In the genomic region with DNA sequence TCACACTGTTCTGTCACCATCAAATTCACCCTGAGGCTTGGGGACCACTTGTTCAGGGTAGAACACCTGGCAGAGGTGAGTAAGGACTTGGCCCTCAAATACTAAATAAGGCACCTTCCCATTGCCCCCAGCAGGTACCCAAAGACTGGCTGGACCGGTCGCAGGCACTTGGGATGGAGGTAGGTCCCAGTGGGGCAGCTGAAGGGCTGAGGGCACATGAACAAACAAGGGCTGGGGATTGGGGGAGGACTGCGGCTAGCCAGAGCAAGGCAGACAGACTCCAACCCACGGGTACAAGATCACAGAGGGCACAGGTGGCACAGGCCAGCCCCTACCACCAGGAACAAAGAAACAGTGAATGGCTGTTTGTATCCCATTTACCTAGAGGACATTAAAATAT, we compare ENCODE assay signal across 11 cellular contexts. TPM values are rescaled to one million over a fixed set of nuclear protein-coding genes. Genes with fewer than 3 reads are reported as not detected.
DNase-seq lines count a peak whose midpoint lies in the region; ATAC-seq, FAIRE-seq and TF ChIP-seq lines count a peak whose summit lies in the region.
"Had no signal": no experiment of that assay in that cellular context is flagged by ENCODE, and none has a peak within 500 bp of the region (broad histone marks: within the 10 kb centered on the region; RNA-seq: fewer than 3 reads in every experiment).

No MANE protein-coding gene starts in this region.

- intact Hi-C loops in activated T-helper 2 cell treated with anti-CD3 and anti-CD28 coated beads, Interferon-gamma antibody, Interleukin-2, Interleukin-4, amounts not matched to agents 10 μg/mL and 5 μg/mL and 100 μg/mL, durations not matched to agents 14 hours and 24 hours and 36 hours (cut with micrococcal nuclease): no loop called here
- intact Hi-C loops in left colon (cut with DNase I, micrococcal nuclease) (no loop called here), prostate gland (cut with DNase I) (no loop called here)

- H3K4me1 Mint-ChIP-seq in GM23338: peaks cover 18% of the 10 kb centered on the region
- H3K4me1 Mint-ChIP-seq in activated T-helper 2 cell treated with anti-CD3 and anti-CD28 coated beads, Interferon-gamma antibody, Interleukin-2, Interleukin-4, amounts not matched to agents 10 μg/mL and 5 μg/mL and 100 μg/mL, durations not matched to agents 14 hours and 24 hours and 36 hours (ENCODE audit: low read depth): peaks cover 22% of the 10 kb centered on the region

- CTCF ChIA-PET in A549 (lab: Yijun Ruan, JAX): interaction anchor here (1.0 kb wide), 1 partner anchor 42 kb away, joined by 3 read pairs; no protein-coding TSS in a partner anchor

- H3K4me1 ChIP-seq in A549 (peaks cover 12% of the 10 kb centered on the region), GM23338 (ENCODE audit: insufficient read depth) (peaks cover 6% of the 10 kb centered on the region; the same call in 1 of the 2 replicates), liver (ENCODE audit: control insufficient read depth in 4 of 4, insufficient read depth in 4 of 4, low read length in 3 of 4) (peaks cover 3 to 16% (median 15%) of the 10 kb centered on the region in 4 donors), prostate gland (replicated peaks) (no peaks in the 10 kb centered on the region)

- peaks cover 10% of the 10 kb centered on the region for H3K27me3 Mint-ChIP-seq in GM23338 (ENCODE audit: insufficient read depth, low read depth, poor library complexity)
- H3K27me3 Mint-ChIP-seq in activated T-helper 2 cell treated with anti-CD3 and anti-CD28 coated beads, Interferon-gamma antibody, Interleukin-2, Interleukin-4, amounts not matched to agents 10 μg/mL and 5 μg/mL and 100 μg/mL, durations not matched to agents 14 hours and 24 hours and 36 hours (ENCODE audit: low read depth): no peaks in the 10 kb centered on the region

- peaks cover 50% of the 10 kb centered on the region for H3K79me2 ChIP-seq in GM23338 (replicated peaks; ENCODE audit: insufficient read depth)

- H3K27me3 ChIP-seq in GM23338 (ENCODE audit: insufficient read depth) (no peaks in the 10 kb centered on the region), liver (ENCODE audit: control insufficient read depth in 4 of 4, insufficient read depth in 4 of 4, low read length in 3 of 4) (no peaks in the 10 kb centered on the region), prostate gland (replicated peaks; ENCODE audit: insufficient read depth) (no peaks in the 10 kb centered on the region)
- H3K27me3 ChIP-seq: colonic mucosa had no signal

- ATAC-seq in A549: no peak
- no peak for ATAC-seq in GM23338
- no peak for ATAC-seq in left colon
- no peak for ATAC-seq in GM18505 (IDR thresholded peaks at IDR 0.05; ENCODE audit: unreplicated experiment)

- H3K9me3 ChIP-seq in A549 (no peaks in the 10 kb centered on the region), liver (ENCODE audit: control insufficient read depth in 4 of 4, low read length in 3 of 4) (no peaks in the 10 kb centered on the region), prostate gland (no peaks in the 10 kb centered on the region)
- H3K9me3 ChIP-seq: colonic mucosa had no signal

- TF ChIP-seq EP300 in A549 (IDR thresholded peaks at IDR 0.05): no peak

- peaks cover 4% of the 10 kb centered on the region for H3K9me3 Mint-ChIP-seq in GM23338
- H3K9me3 Mint-ChIP-seq in activated T-helper 2 cell treated with anti-CD3 and anti-CD28 coated beads, Interferon-gamma antibody, Interleukin-2, Interleukin-4, amounts not matched to agents 10 μg/mL and 5 μg/mL and 100 μg/mL, durations not matched to agents 14 hours and 24 hours and 36 hours: no peaks in the 10 kb centered on the region

- TF ChIP-seq POLR2A in A549 (IDR thresholded peaks at IDR 0.05; ENCODE audit: low read length) (no peak), GM18505 (IDR thresholded peaks at IDR 0.05; ENCODE audit: borderline replicate concordance, extremely low read depth, insufficient read depth, insufficient read length) (no peak), prostate gland (IDR thresholded peaks at IDR 0.05) (no peak)

- H3K27ac Mint-ChIP-seq in GM23338: 0 out of 2 replicates have a peak overlapping the region, but pooled peaks have one; percentile 65
- H3K27ac Mint-ChIP-seq in activated T-helper 2 cell treated with anti-CD3 and anti-CD28 coated beads, Interferon-gamma antibody, Interleukin-2, Interleukin-4, amounts not matched to agents 10 μg/mL and 5 μg/mL and 100 μg/mL, durations not matched to agents 14 hours and 24 hours and 36 hours: peak overlapping the region; percentile 43

- DNase-seq in A549 (ENCODE audit: low read depth in 1 of 2, low spot score in 1 of 2): no peak
- no peak for DNase-seq in GM23338 (ENCODE audit: low spot score)
- no peak for DNase-seq in activated T-helper 2 cell treated with anti-CD3 and anti-CD28 coated beads, Interferon-gamma antibody, Interleukin-2, Interleukin-4, amounts not matched to agents 10 μg/mL and 5 μg/mL and 100 μg/mL, durations not matched to agents 14 hours and 24 hours and 36 hours (ENCODE audit: low spot score)
- no peak for DNase-seq in left colon
- no peak for DNase-seq in stimulated activated CD4-positive, alpha-beta T cell treated with anti-CD3 and anti-CD28 coated beads, Interleukin-4, amount 100 ng/mL, for 1 hour
- DNase-seq in prostate gland (ENCODE audit: low spot score): no peak
- DNase-seq: activated CD4-positive, alpha-beta T cell treated with anti-CD3 and anti-CD28 coated beads, Interleukin-2, amount 50 U/mL, for 1 hour; NCI-H2227 treated with DMSO at 0.1 percent for 48 hours had no signal

- H4K20me1 ChIP-seq in GM23338 (replicated peaks; ENCODE audit: insufficient read depth): peaks cover 8% of the 10 kb centered on the region; the same call in 1 of the 2 replicates

- FAIRE-seq in A549 (lab: Jason Lieb, UNC): no peak

- H2AFZ ChIP-seq in GM23338: no peak overlapping the region

- H3K4me3 ChIP-seq in A549 (peak overlapping the region; percentile 87; the same call in 2 of the 3 replicates), GM23338 (peak overlapping the region; percentile 93), liver (ENCODE audit: low read depth in 1 of 3, low read length in 3 of 3) (peak overlapping the region in 1 of 3 donors; percentile 92), prostate gland (no peak overlapping the region)

- H3K4me2 ChIP-seq in A549 (peak overlapping the region; percentile 89), GM23338 (peak overlapping the region; percentile 77)

- no peaks in the 10 kb centered on the region for H3F3A ChIP-seq in GM23338 (replicated peaks; ENCODE audit: low read depth)

- H3K9ac ChIP-seq in liver (ENCODE audit: low read depth in 1 of 2, low read length in 2 of 2): peak overlapping the region in 1 of 2 donors; percentile 93

- 83% methylated on average over 3 of the region's 4 CpGs for WGBS in A549 (ENCODE audit: missing lambda C conversion rate)
- WGBS in liver: 62% methylated on average over 4 of the region's 4 CpGs
- 70% methylated on average over 4 of the region's 4 CpGs for WGBS in prostate gland

- H3K36me3 ChIP-seq in GM23338 (ENCODE audit: insufficient read depth): peaks cover 8% of the 10 kb centered on the region
- H3K36me3 ChIP-seq in liver (ENCODE audit: control insufficient read depth in 4 of 4, insufficient read depth in 3 of 4, low read depth in 1 of 4, low read length in 3 of 4): peaks cover 0 to 10% (median 8%) of the 10 kb centered on the region in 4 donors
- H3K36me3 ChIP-seq in prostate gland: peaks cover 0 to 7% of the 10 kb centered on the region in 2 donors
- H3K36me3 ChIP-seq: colonic mucosa had no signal

- no peak for TF ChIP-seq RAD21 in A549 (conservative IDR thresholded peaks at IDR 0.05 in 1 of 2, IDR thresholded peaks at IDR 0.05 in 1 of 2)
- TF ChIP-seq RAD21 in liver (IDR thresholded peaks at IDR 0.05): no peak

- H3K36me3 Mint-ChIP-seq in GM23338 (ENCODE audit: low read depth): peaks cover 47% of the 10 kb centered on the region
- H3K36me3 Mint-ChIP-seq in activated T-helper 2 cell treated with anti-CD3 and anti-CD28 coated beads, Interferon-gamma antibody, Interleukin-2, Interleukin-4, amounts not matched to agents 10 μg/mL and 5 μg/mL and 100 μg/mL, durations not matched to agents 14 hours and 24 hours and 36 hours (ENCODE audit: low read depth): peaks cover 36% of the 10 kb centered on the region

- TF ChIP-seq CTCF in A549 (IDR thresholded peaks at IDR 0.05) (no peak), GM23338 (conservative IDR thresholded peaks at IDR 0.05; ENCODE audit: low read depth in 2 of 2) (no peak), liver (IDR thresholded peaks at IDR 0.05; ENCODE audit: low read depth, low read length, missing input control) (no peak), prostate gland (IDR thresholded peaks at IDR 0.05) (no peak)

- H3K27ac ChIP-seq in A549 (0 out of 6 replicates have a peak overlapping the region, but pooled peaks of 1 of the 2 experiments have one; percentile 15), GM23338 (ENCODE audit: low read depth) (no peak overlapping the region), liver (ENCODE audit: low read depth in 1 of 2, low read length in 2 of 2) (peak overlapping the region; percentile 3 to 37), prostate gland (no peak overlapping the region)
- H3K27ac ChIP-seq: colonic mucosa had no signal

- no peaks in the 10 kb centered on the region for H3K9me2 ChIP-seq in GM23338 (ENCODE audit: insufficient read depth)

- H3K4me3 Mint-ChIP-seq in GM23338: peak overlapping the region; percentile 98
- peak overlapping the region; percentile 94 for H3K4me3 Mint-ChIP-seq in activated T-helper 2 cell treated with anti-CD3 and anti-CD28 coated beads, Interferon-gamma antibody, Interleukin-2, Interleukin-4, amounts not matched to agents 10 μg/mL and 5 μg/mL and 100 μg/mL, durations not matched to agents 14 hours and 24 hours and 36 hours (ENCODE audit: low read depth)

- POLR2A ChIA-PET in A549 (lab: Yijun Ruan, JAX): no interaction called here

RNA-seq across cellular contexts. Expression of gene MRPS25, which starts 1.9 kb away (rescaled TPM):
- polyA plus RNA-seq in A549 (2011; rRNA removed): 27.8 and 42.0 TPM in 2 replicates
- polyA plus RNA-seq in A549 (2012; cell fraction: cytosol; rRNA removed): 50.6 and 55.8 TPM in 2 replicates
- 70.7 and 97.8 TPM in 2 replicates for polyA plus RNA-seq in A549 (2012; cell fraction: nucleus; rRNA removed)
- 78.4 to 94.8 TPM (median 79.6 TPM) in 3 replicates for polyA plus RNA-seq in A549 (2017; fragmentation: RNase III; extraction: RNeasy Plus Mini Kit Qiagen cat#74134 plus additional on column Dnase treatment)
- polyA minus RNA-seq in A549 (2011; rRNA and poly(A)+ RNA removed): 11.2 and 12.3 TPM in 2 replicates
- total RNA-seq in GM23338 (2014; rRNA removed; shearing (Covaris generic)): 41.0 and 47.9 TPM in 2 replicates
- 61.1 and 75.0 TPM in 2 replicates for polyA plus RNA-seq in GM23338 (2016; fragmentation: Nextera tagmentation; extraction: Ambion mirVana)
- 83.9 and 91.6 TPM in 2 replicates for total RNA-seq in activated T-helper 2 cell treated with anti-CD3 and anti-CD28 coated beads, Interferon-gamma antibody, Interleukin-2, Interleukin-4, amounts not matched to agents 10 μg/mL and 5 μg/mL and 100 μg/mL, durations not matched to agents 14 hours and 24 hours and 36 hours
- 10 to 100 TPM; 12.6 to 33.2 TPM for total RNA-seq in liver
- polyA plus RNA-seq in liver: 10 to 100 TPM; 52.6 to 55.1 TPM
- 10 to 100 TPM; 68.3 to 82.7 TPM for total RNA-seq in left colon
- total RNA-seq in prostate gland: 10 to 100 TPM; 16.6 to 49.1 TPM

RNA-seq across cellular contexts. Expression of gene RBSN, which starts 35.7 kb away (rescaled TPM):
- 14.9 and 15.2 TPM in 2 replicates for polyA plus RNA-seq in A549 (2011; rRNA removed)
- polyA plus RNA-seq in A549 (2012; cell fraction: cytosol; rRNA removed): 4.8 and 4.9 TPM in 2 replicates
- polyA plus RNA-seq in A549 (2012; cell fraction: nucleus; rRNA removed): 8.5 and 9.1 TPM in 2 replicates
- polyA plus RNA-seq in A549 (2017; fragmentation: RNase III; extraction: RNeasy Plus Mini Kit Qiagen cat#74134 plus additional on column Dnase treatment): 9.1 to 9.6 TPM (median 9.5 TPM) in 3 replicates
- polyA minus RNA-seq in A549 (2011; rRNA and poly(A)+ RNA removed): 25.7 and 26.3 TPM in 2 replicates
- 26.5 and 33.2 TPM in 2 replicates for total RNA-seq in GM23338 (2014; rRNA removed; shearing (Covaris generic))
- 10.6 and 10.8 TPM in 2 replicates for polyA plus RNA-seq in GM23338 (2016; fragmentation: Nextera tagmentation; extraction: Ambion mirVana)
- total RNA-seq in activated T-helper 2 cell treated with anti-CD3 and anti-CD28 coated beads, Interferon-gamma antibody, Interleukin-2, Interleukin-4, amounts not matched to agents 10 μg/mL and 5 μg/mL and 100 μg/mL, durations not matched to agents 14 hours and 24 hours and 36 hours: 11.3 and 13.0 TPM in 2 replicates
- total RNA-seq in liver: 10 to 100 TPM; 13.9 to 18.3 TPM
- polyA plus RNA-seq in liver: 1 to 10 TPM; 5.6 to 10.0 TPM
- 10 to 100 TPM; 13.8 to 15.7 TPM for total RNA-seq in left colon
- 10 to 100 TPM; 17.9 to 39.4 TPM for total RNA-seq in prostate gland

Comparison
In these comparisons a context has a peak if more than half of its experiments do, and no peak if none do; other contexts are left out.
1. H3K27ac ChIP-seq: peak in liver (2 of 2); none in GM23338 (single experiment) and prostate gland (0 of 2).
2. H3K4me3 ChIP-seq: peak in A549 (single experiment) and GM23338 (single experiment); none in prostate gland (0 of 2).